ENCODE assay signal across 8 cellular contexts in genomic region chr6:44127186-44128019, GRCh38. TPM values are rescaled to one million over a fixed set of nuclear protein-coding genes. Genes with fewer than 3 reads are reported as not detected.
A peak's percentile ranks its signal among the peaks of the same experiment; 100 is the strongest.
DNase-seq lines count a peak whose midpoint lies in the region; ATAC-seq and TF ChIP-seq lines count a peak whose summit lies in the region.

Gene MRPL14, minus strand, starts transcription at chr6:44127452. Its CDS starts 10,841 bp downstream, at chr6:44116611.
Gene TMEM63B, plus strand, starts transcription at chr6:44127554. Its CDS starts 7,031 bp downstream, at chr6:44134585.

- H3K4me3 Mint-ChIP-seq in T-cell = peak within 1 kb of the TSS; percentile 88 to 99 (median 97)

- H3K4me1 ChIP-seq in adipocyte (ENCODE audit: control insufficient read depth, insufficient read depth, low read length) (peaks cover 36% of the 10 kb centered on the region), transverse colon (peaks cover 28 to 63% (median 58%) of the 10 kb centered on the region in 4 donors)

- intact Hi-C loops in cardiac septum (cut with DNase I) (no loop called here), posterior cingulate gyrus (cut with DNase I) (no loop called here), transverse colon (cut with DNase I; ENCODE audit: low total_unique reads) (no loop called here)

- H3K27ac Mint-ChIP-seq in T-cell = peak within 1 kb of the TSS; percentile 87 to 91

- ATAC-seq in T-cell (replicated peaks in 1 of 4) = peak; percentile 89 to 92 (median 90)

- DNase-seq in G401 (ENCODE audit: low spot score) (peak; percentile 83), H7 (peak; percentile 100), NAMALWA (ENCODE audit: low spot score) (peak; percentile 89), T-cell (peak; percentile 80 to 91 (median 86)), adipocyte (ENCODE audit: low read depth) (peak; percentile 97), cardiac septum (ENCODE audit: low spot score) (peak; percentile 96), posterior cingulate gyrus (peak; percentile 74 to 98 (median 82)), transverse colon (peak; percentile 91)

- H3K27ac ChIP-seq in transverse colon = peak within 1 kb of the TSS; percentile 92 to 98 (median 95)

- H3K4me3 ChIP-seq in H7 (ENCODE audit: insufficient read depth, low read depth, low read length) = peak within 1 kb of the TSS; percentile 84
- peak within 1 kb of the TSS; percentile 85 for H3K4me3 ChIP-seq in adipocyte (ENCODE audit: low read length)
- peak within 1 kb of the TSS; percentile 86 to 98 (median 94) for H3K4me3 ChIP-seq in transverse colon

- H3K4me1 Mint-ChIP-seq in T-cell = peaks cover 63 to 68% (median 64%) of the 10 kb centered on the region in 3 donors

- H3K36me3 ChIP-seq in H7 (replicated peaks; ENCODE audit: control insufficient read depth, insufficient read depth, low read length) (no peaks in the 10 kb centered on the region), adipocyte (ENCODE audit: control insufficient read depth, insufficient read depth, low read length, severe bottlenecking) (no peaks in the 10 kb centered on the region), transverse colon (no peaks in the 10 kb centered on the region)

- H3K27me3 Mint-ChIP-seq in T-cell = no peaks in the 10 kb centered on the region

- POLR2A ChIA-PET in T-cell (lab: Charles Lee) = interaction anchor here in 1 of 2 donors (0.6 to 0.7 kb wide), 3 partner anchors 18 to 1106 kb away, joined by 3 to 5 read pairs (median 3); no protein-coding TSS in a partner anchor

- 1% methylated on average over 21 of the region's 80 CpGs; no CpG with 5 or more reads in 1 of the 2 donors for WGBS in transverse colon (ENCODE audit: low coverage in 1 of 2), 2 donors

- H3K36me3 Mint-ChIP-seq in T-cell = no peaks in the 10 kb centered on the region

- H3K9me3 ChIP-seq in adipocyte (ENCODE audit: control insufficient read depth, low read length) (no peaks in the 10 kb centered on the region), transverse colon (no peaks in the 10 kb centered on the region)

- no peak for TF ChIP-seq CTCF in transverse colon (IDR thresholded peaks at IDR 0.05)

- peak within 1 kb of the TSS; percentile 91 for H3K9ac ChIP-seq in adipocyte (ENCODE audit: low read length)

- no peaks in the 10 kb centered on the region for H3K9me3 Mint-ChIP-seq in T-cell

- peak; percentile 74 for TF ChIP-seq POLR2A in transverse colon (IDR thresholded peaks at IDR 0.05)

- in situ Hi-C loops in G401 (cut with HindIII; ENCODE audit: low sequenced_read_pairs) = no loop called here
- in situ Hi-C loops in transverse colon (cut with MboI; ENCODE audit: low pct_ligation_motif_present in 1 of 4, low pct_unique_long_range_greater_than_20kb in 1 of 4, low sequenced_read_pairs in 3 of 4) = no loop called here

- CTCF ChIA-PET in T-cell (lab: Charles Lee) = interaction anchor here in 1 of 2 donors (0.6 kb wide), 2 partner anchors 30 to 98 kb away, joined by 3 read pairs; no protein-coding TSS in a partner anchor

- H3K27me3 ChIP-seq in H7 (ENCODE audit: control insufficient read depth, insufficient read depth, low read length) (peaks cover 6% of the 10 kb centered on the region; the same call in 1 of the 2 replicates), adipocyte (replicated peaks; ENCODE audit: control insufficient read depth, insufficient read depth, low read length) (no peaks in the 10 kb centered on the region), transverse colon (no peaks in the 10 kb centered on the region)

- no peak for TF ChIP-seq EP300 in transverse colon (IDR thresholded peaks at IDR 0.05; ENCODE audit: low read depth)

RNA-seq across cellular contexts. Expression of gene MRPL14, which starts in this region (rescaled TPM):
- 76.4 and 82.1 TPM in 2 replicates for total RNA-seq in G401 (2014; rRNA removed; shearing (Covaris generic))
- 91.0 and 92.0 TPM in 2 replicates for total RNA-seq in H7 (2014; rRNA removed; shearing (Covaris generic))
- total RNA-seq in T-cell (10 to 100 TPM; 12.0 to 24.2 (median 22.3) TPM), cardiac septum (36.7 TPM), transverse colon (10 to 100 TPM; 15.5 to 54.6 (median 45.9) TPM)

RNA-seq across cellular contexts. Expression of gene TMEM63B, which starts in this region (rescaled TPM):
- total RNA-seq in G401 (2014; rRNA removed; shearing (Covaris generic)) = 7.3 and 10.0 TPM in 2 replicates
- 24.9 and 36.2 TPM in 2 replicates for total RNA-seq in H7 (2014; rRNA removed; shearing (Covaris generic))
- 10 to 100 TPM; 16.6 to 21.1 (median 19.3) TPM for total RNA-seq in T-cell
- total RNA-seq in cardiac septum = 39.6 TPM
- 100 to 1,000 TPM in 2 of 4 donors, 10 to 100 TPM in 2; 35.0 to 258 (median 89.4) TPM for total RNA-seq in transverse colon

Comparison
In these comparisons a context has a peak if more than half of its experiments do, and no peak if none do; other contexts are left out.
1. Peak in every context shown above with its lines: DNase-seq, ATAC-seq, H3K4me3 ChIP-seq and H3K27ac ChIP-seq.